In the genomic region with DNA sequence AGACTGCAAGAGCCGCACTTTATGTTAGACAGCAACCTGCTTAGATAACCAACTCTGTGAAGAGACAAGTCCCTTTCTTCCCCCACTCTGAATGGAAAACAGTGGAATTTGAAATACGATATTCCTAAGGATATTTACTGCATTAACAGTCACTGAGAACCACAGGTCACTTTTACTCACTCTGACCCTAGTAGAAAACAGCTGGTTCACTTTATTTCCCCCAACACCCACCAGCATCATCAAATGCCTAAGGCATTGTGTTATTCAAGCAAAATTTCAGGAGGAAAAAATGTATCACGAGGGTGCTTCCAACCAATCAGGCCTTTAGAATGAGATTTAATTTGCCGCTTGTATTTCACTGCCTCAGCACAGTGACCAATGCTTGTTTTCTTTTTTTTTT, we compare ENCODE assay signal across 2 cellular contexts.
TF ChIP-seq lines count a peak whose summit lies in the region.

No MANE protein-coding gene starts in this region.

TF ChIP-seq in GM23338, 12 proteins besides CTCF, POLR2A, EP300 and RAD21 (continued from another document):
- TF ChIP-seq, protein P1, sequence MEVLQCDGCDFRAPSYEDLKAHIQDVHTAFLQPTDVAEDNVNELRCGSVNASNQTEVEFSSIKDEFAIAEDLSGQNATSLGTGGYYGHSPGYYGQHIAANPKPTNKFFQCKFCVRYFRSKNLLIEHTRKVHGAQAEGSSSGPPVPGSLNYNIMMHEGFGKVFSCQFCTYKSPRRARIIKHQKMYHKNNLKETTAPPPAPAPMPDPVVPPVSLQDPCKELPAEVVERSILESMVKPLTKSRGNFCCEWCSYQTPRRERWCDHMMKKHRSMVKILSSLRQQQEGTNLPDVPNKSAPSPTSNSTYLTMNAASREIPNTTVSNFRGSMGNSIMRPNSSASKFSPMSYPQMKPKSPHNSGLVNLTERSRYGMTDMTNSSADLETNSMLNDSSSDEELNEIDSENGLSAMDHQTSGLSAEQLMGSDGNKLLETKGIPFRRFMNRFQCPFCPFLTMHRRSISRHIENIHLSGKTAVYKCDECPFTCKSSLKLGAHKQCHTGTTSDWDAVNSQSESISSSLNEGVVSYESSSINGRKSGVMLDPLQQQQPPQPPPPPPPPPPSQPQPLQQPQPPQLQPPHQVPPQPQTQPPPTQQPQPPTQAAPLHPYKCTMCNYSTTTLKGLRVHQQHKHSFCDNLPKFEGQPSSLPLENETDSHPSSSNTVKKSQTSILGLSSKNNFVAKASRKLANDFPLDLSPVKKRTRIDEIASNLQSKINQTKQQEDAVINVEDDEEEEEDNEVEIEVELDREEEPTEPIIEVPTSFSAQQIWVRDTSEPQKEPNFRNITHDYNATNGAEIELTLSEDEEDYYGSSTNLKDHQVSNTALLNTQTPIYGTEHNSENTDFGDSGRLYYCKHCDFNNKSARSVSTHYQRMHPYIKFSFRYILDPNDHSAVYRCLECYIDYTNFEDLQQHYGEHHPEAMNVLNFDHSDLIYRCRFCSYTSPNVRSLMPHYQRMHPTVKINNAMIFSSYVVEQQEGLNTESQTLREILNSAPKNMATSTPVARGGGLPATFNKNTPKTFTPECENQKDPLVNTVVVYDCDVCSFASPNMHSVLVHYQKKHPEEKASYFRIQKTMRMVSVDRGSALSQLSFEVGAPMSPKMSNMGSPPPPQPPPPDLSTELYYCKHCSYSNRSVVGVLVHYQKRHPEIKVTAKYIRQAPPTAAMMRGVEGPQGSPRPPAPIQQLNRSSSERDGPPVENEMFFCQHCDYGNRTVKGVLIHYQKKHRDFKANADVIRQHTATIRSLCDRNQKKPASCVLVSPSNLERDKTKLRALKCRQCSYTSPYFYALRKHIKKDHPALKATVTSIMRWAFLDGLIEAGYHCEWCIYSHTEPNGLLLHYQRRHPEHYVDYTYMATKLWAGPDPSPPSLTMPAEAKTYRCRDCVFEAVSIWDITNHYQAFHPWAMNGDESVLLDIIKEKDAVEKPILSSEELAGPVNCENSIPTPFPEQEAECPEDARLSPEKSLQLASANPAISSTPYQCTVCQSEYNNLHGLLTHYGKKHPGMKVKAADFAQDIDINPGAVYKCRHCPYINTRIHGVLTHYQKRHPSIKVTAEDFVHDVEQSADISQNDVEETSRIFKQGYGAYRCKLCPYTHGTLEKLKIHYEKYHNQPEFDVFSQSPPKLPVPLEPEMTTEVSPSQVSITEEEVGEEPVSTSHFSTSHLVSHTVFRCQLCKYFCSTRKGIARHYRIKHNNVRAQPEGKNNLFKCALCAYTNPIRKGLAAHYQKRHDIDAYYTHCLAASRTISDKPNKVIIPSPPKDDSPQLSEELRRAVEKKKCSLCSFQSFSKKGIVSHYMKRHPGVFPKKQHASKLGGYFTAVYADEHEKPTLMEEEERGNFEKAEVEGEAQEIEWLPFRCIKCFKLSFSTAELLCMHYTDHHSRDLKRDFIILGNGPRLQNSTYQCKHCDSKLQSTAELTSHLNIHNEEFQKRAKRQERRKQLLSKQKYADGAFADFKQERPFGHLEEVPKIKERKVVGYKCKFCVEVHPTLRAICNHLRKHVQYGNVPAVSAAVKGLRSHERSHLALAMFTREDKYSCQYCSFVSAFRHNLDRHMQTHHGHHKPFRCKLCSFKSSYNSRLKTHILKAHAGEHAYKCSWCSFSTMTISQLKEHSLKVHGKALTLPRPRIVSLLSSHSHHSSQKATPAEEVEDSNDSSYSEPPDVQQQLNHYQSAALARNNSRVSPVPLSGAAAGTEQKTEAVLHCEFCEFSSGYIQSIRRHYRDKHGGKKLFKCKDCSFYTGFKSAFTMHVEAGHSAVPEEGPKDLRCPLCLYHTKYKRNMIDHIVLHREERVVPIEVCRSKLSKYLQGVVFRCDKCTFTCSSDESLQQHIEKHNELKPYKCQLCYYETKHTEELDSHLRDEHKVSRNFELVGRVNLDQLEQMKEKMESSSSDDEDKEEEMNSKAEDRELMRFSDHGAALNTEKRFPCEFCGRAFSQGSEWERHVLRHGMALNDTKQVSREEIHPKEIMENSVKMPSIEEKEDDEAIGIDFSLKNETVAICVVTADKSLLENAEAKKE (CRISPR knock-in tag; IDR thresholded peaks at IDR 0.05): no peak
- no peak for TF ChIP-seq ZNF331 (CRISPR knock-in tag; IDR thresholded peaks at IDR 0.05; ENCODE audit: low read depth)
- no peak for TF ChIP-seq CREB1 (CRISPR knock-in tag; IDR thresholded peaks at IDR 0.05; ENCODE audit: low read depth)
- no peak for TF ChIP-seq NANOG (IDR thresholded peaks at IDR 0.05; ENCODE audit: borderline replicate concordance)
- TF ChIP-seq, protein P2, sequence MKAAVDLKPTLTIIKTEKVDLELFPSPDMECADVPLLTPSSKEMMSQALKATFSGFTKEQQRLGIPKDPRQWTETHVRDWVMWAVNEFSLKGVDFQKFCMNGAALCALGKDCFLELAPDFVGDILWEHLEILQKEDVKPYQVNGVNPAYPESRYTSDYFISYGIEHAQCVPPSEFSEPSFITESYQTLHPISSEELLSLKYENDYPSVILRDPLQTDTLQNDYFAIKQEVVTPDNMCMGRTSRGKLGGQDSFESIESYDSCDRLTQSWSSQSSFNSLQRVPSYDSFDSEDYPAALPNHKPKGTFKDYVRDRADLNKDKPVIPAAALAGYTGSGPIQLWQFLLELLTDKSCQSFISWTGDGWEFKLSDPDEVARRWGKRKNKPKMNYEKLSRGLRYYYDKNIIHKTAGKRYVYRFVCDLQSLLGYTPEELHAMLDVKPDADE (IDR thresholded peaks at IDR 0.05): no peak
- TF ChIP-seq EZH2phosphoT487 (IDR thresholded peaks at IDR 0.05; ENCODE audit: unreplicated experiment): no peak

TF ChIP-seq in HepG2, 621 proteins besides CTCF, POLR2A, EP300 and RAD21 (continued from another document):
- TF ChIP-seq NPAS2 (CRISPR knock-in tag; IDR thresholded peaks at IDR 0.05; ENCODE audit: borderline replicate concordance) (no peak), ZFYVE20 (CRISPR knock-in tag; IDR thresholded peaks at IDR 0.05; ENCODE audit: borderline replicate concordance, low read depth) (no peak), ZNF879 (CRISPR knock-in tag; IDR thresholded peaks at IDR 0.05) (no peak), ZNF777 (CRISPR knock-in tag; IDR thresholded peaks at IDR 0.05) (no peak), MAFF (IDR thresholded peaks at IDR 0.05; ENCODE audit: low read depth, low read length) (no peak), GLI4 (CRISPR knock-in tag; IDR thresholded peaks at IDR 0.05; ENCODE audit: borderline replicate concordance) (no peak), MIER2 (CRISPR knock-in tag; IDR thresholded peaks at IDR 0.05) (no peak)
- TF ChIP-seq, protein P3, sequence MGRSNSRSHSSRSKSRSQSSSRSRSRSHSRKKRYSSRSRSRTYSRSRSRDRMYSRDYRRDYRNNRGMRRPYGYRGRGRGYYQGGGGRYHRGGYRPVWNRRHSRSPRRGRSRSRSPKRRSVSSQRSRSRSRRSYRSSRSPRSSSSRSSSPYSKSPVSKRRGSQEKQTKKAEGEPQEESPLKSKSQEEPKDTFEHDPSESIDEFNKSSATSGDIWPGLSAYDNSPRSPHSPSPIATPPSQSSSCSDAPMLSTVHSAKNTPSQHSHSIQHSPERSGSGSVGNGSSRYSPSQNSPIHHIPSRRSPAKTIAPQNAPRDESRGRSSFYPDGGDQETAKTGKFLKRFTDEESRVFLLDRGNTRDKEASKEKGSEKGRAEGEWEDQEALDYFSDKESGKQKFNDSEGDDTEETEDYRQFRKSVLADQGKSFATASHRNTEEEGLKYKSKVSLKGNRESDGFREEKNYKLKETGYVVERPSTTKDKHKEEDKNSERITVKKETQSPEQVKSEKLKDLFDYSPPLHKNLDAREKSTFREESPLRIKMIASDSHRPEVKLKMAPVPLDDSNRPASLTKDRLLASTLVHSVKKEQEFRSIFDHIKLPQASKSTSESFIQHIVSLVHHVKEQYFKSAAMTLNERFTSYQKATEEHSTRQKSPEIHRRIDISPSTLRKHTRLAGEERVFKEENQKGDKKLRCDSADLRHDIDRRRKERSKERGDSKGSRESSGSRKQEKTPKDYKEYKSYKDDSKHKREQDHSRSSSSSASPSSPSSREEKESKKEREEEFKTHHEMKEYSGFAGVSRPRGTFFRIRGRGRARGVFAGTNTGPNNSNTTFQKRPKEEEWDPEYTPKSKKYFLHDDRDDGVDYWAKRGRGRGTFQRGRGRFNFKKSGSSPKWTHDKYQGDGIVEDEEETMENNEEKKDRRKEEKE (IDR thresholded peaks at IDR 0.05): no peak
- TF ChIP-seq, protein P4, sequence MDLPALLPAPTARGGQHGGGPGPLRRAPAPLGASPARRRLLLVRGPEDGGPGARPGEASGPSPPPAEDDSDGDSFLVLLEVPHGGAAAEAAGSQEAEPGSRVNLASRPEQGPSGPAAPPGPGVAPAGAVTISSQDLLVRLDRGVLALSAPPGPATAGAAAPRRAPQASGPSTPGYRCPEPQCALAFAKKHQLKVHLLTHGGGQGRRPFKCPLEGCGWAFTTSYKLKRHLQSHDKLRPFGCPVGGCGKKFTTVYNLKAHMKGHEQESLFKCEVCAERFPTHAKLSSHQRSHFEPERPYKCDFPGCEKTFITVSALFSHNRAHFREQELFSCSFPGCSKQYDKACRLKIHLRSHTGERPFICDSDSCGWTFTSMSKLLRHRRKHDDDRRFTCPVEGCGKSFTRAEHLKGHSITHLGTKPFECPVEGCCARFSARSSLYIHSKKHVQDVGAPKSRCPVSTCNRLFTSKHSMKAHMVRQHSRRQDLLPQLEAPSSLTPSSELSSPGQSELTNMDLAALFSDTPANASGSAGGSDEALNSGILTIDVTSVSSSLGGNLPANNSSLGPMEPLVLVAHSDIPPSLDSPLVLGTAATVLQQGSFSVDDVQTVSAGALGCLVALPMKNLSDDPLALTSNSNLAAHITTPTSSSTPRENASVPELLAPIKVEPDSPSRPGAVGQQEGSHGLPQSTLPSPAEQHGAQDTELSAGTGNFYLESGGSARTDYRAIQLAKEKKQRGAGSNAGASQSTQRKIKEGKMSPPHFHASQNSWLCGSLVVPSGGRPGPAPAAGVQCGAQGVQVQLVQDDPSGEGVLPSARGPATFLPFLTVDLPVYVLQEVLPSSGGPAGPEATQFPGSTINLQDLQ (CRISPR knock-in tag; IDR thresholded peaks at IDR 0.05): no peak
